ENCODE assay signal across 35 cellular contexts in genomic region chr9:131880828-131881227, GRCh38.
"Had no signal": no experiment of that assay in that cellular context is flagged by ENCODE, and none has a peak within 500 bp of the region (broad histone marks: within the 10 kb centered on the region; RNA-seq: fewer than 3 reads in every experiment).

No MANE protein-coding gene starts in this region.

- DNase-seq: activated CD4-positive, alpha-beta memory T cell treated with anti-CD3 and anti-CD28 coated beads, Interleukin-2, amount 10 ng/mL, durations not matched to agents 7 days and 5 days; activated CD4-positive, alpha-beta T cell treated with anti-CD3 and anti-CD28 coated beads for 1 hour; activated CD4-positive, alpha-beta T cell treated with anti-CD3 and anti-CD28 coated beads for 48 hours; activated CD4-positive, CD25-positive, alpha-beta regulatory T cell; activated CD8-positive, alpha-beta memory T cell treated with anti-CD3 and anti-CD28 coated beads for 24 hours; activated CD8-positive, alpha-beta memory T cell treated with anti-CD3 and anti-CD28 coated beads, Interleukin-2, amount 10 ng/mL, durations not matched to agents 7 days and 5 days; activated CD8-positive, alpha-beta memory T cell treated with anti-CD3 and anti-CD28 coated beads, Interleukin-2, amount 50 U/mL, for 48 hours; activated effector memory CD4-positive, alpha-beta T cell treated with anti-CD3 and anti-CD28 coated beads, Interleukin-2, amount 50 U/mL, for 16 hours; activated naive CD4-positive, alpha-beta T cell; activated naive CD4-positive, alpha-beta T cell treated with anti-CD3 and anti-CD28 coated beads, Interleukin-2, amount 50 U/mL, for 16 hours; activated naive CD8-positive, alpha-beta T cell treated with anti-CD3 and anti-CD28 coated beads, Interleukin-2, amount 10 ng/mL, durations not matched to agents 7 days and 5 days; activated T-cell treated with anti-CD3 and anti-CD28 coated beads, Interleukin-2, amount 50 U/mL, for 48 hours; amygdala; NCI-H1092 treated with DMSO at 0.1 percent for 48 hours; NCI-H1417; NCI-H146; NCI-H187; NCI-H2029 treated with DMSO at 0.1 percent for 48 hours; NCI-H2107; NCI-H2171; NCI-H510A; NCI-H526; NCI-H748 treated with DMSO at 0.1 percent for 48 hours; NK-92 treated with Interleukin-12 subunit alpha and Interleukin-12 subunit beta, amount 100 ng/mL, for 24 hours; PC-9; SIG-M5; T-cell; T-helper 2 cell; T-helper 9 cell had no signal

- H3K9me3 ChIP-seq: ascending aorta had no signal

- H3K4me2 ChIP-seq: PC-9 had no signal

- ATAC-seq: activated CD8-positive, alpha-beta memory T cell treated with anti-CD3 and anti-CD28 coated beads, Interleukin-2, amount 10 ng/mL, durations not matched to agents 7 days and 5 days; Right ventricle myocardium inferior; SK-N-SH treated with all-trans-retinoic acid at 6 μM for 48 hours; T-cell had no signal

- H2AFZ ChIP-seq: PC-9 had no signal

- H3K36me3 Mint-ChIP-seq: activated CD8-positive, alpha-beta memory T cell treated with anti-CD3 and anti-CD28 coated beads, Interleukin-2, amount 10 ng/mL, durations not matched to agents 7 days and 5 days had no signal

- H3K27me3 Mint-ChIP-seq: activated CD4-positive, alpha-beta memory T cell treated with anti-CD3 and anti-CD28 coated beads, Interleukin-2, amount 10 ng/mL, durations not matched to agents 7 days and 5 days; activated CD8-positive, alpha-beta memory T cell treated with anti-CD3 and anti-CD28 coated beads, Interleukin-2, amount 10 ng/mL, durations not matched to agents 7 days and 5 days; activated naive CD8-positive, alpha-beta T cell treated with anti-CD3 and anti-CD28 coated beads, Interleukin-2, amount 10 ng/mL, durations not matched to agents 7 days and 5 days; T-cell had no signal

- H3K27ac Mint-ChIP-seq: activated CD4-positive, alpha-beta memory T cell treated with anti-CD3 and anti-CD28 coated beads, Interleukin-2, amount 10 ng/mL, durations not matched to agents 7 days and 5 days; activated CD8-positive, alpha-beta memory T cell treated with anti-CD3 and anti-CD28 coated beads, Interleukin-2, amount 10 ng/mL, durations not matched to agents 7 days and 5 days; activated naive CD8-positive, alpha-beta T cell treated with anti-CD3 and anti-CD28 coated beads, Interleukin-2, amount 10 ng/mL, durations not matched to agents 7 days and 5 days; T-cell had no signal

- H3K4me3 Mint-ChIP-seq: activated CD4-positive, alpha-beta memory T cell treated with anti-CD3 and anti-CD28 coated beads, Interleukin-2, amount 10 ng/mL, durations not matched to agents 7 days and 5 days; activated CD8-positive, alpha-beta memory T cell treated with anti-CD3 and anti-CD28 coated beads, Interleukin-2, amount 10 ng/mL, durations not matched to agents 7 days and 5 days; activated naive CD8-positive, alpha-beta T cell treated with anti-CD3 and anti-CD28 coated beads, Interleukin-2, amount 10 ng/mL, durations not matched to agents 7 days and 5 days; T-cell had no signal

- FAIRE-seq: RCC 7860 had no signal

- H3K4me1 ChIP-seq: ascending aorta had no signal

- H3K27ac ChIP-seq: ascending aorta, PC-9, RWPE1, VCaP had no signal

- H3K4me3 ChIP-seq: ascending aorta, PC-9 had no signal

- H3K27me3 ChIP-seq: ascending aorta had no signal

- H3K9me3 Mint-ChIP-seq: activated CD4-positive, alpha-beta memory T cell treated with anti-CD3 and anti-CD28 coated beads, Interleukin-2, amount 10 ng/mL, durations not matched to agents 7 days and 5 days; activated naive CD8-positive, alpha-beta T cell treated with anti-CD3 and anti-CD28 coated beads, Interleukin-2, amount 10 ng/mL, durations not matched to agents 7 days and 5 days; T-cell had no signal
